ENCODE assay signal across 30 cellular contexts in the genomic region with DNA sequence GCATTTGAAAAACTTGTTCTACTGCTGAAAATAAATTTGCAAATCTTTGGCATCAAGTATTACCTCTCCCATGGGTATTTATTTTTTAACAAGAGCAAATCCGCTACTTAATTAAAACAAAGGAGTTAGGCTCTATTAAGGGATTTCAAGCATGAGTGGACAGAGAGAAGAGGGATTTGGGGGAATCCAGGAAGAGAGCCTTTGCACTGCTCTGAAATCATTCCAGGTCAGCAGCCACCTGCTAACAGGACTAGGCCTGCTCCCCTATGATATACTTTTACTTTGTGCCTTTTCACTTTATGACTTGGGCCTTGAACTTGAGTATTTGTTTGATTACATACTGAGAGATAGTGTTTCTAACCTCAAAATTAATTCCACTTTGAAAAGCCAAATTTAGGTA. TPM values are rescaled to one million over a fixed set of nuclear protein-coding genes. Genes with fewer than 3 reads are reported as not detected.
"Had no signal": no experiment of that assay in that cellular context is flagged by ENCODE, and none has a peak within 500 bp of the region (broad histone marks: within the 10 kb centered on the region; RNA-seq: fewer than 3 reads in every experiment).

No MANE protein-coding gene starts in this region.

- DNase-seq: activated CD4-positive, alpha-beta memory T cell treated with anti-CD3 and anti-CD28 coated beads, Interleukin-2, amount 10 ng/mL, durations not matched to agents 7 days and 5 days; activated CD4-positive, alpha-beta T cell treated with anti-CD3 and anti-CD28 coated beads for 1 hour; activated CD4-positive, alpha-beta T cell treated with anti-CD3 and anti-CD28 coated beads for 4 hours; activated CD4-positive, alpha-beta T cell treated with anti-CD3 and anti-CD28 coated beads, Interleukin-2, amount 10 ng/mL, durations not matched to agents 7 days and 5 days; activated CD4-positive, alpha-beta T cell treated with anti-CD3 and anti-CD28 coated beads, Interleukin-2, amount 50 U/mL, for 4 hours; activated CD8-positive, alpha-beta memory T cell treated with anti-CD3 and anti-CD28 coated beads, Interleukin-2, amount 50 U/mL, for 48 hours; activated gamma-delta T cell; activated naive CD4-positive, alpha-beta T cell; activated naive CD4-positive, alpha-beta T cell treated with anti-CD3 and anti-CD28 coated beads, Interleukin-2, amount 10 ng/mL, durations not matched to agents 7 days and 5 days; activated naive CD8-positive, alpha-beta T cell treated with anti-CD3 and anti-CD28 coated beads, Interleukin-2, amount 10 ng/mL, durations not matched to agents 7 days and 5 days; activated T-cell treated with anti-CD3 and anti-CD28 coated beads for 4 hours; activated T-cell treated with anti-CD3 and anti-CD28 coated beads, Interleukin-2, amount 50 U/mL, for 24 hours; activated T-cell treated with anti-CD3 and anti-CD28 coated beads, Interleukin-2, amount 50 U/mL, for 72 hours; central memory CD4-positive, alpha-beta T cell; cortex of kidney; dermis blood vessel endothelial cell; effector CD4-positive, alpha-beta T cell; effector memory CD8-positive, alpha-beta T cell; erythroblast; foreskin keratinocyte; gastrocnemius medialis; heart right ventricle; T-helper 2 cell had no signal

- H3K4me3 Mint-ChIP-seq: activated CD4-positive, alpha-beta memory T cell treated with anti-CD3 and anti-CD28 coated beads, Interleukin-2, amount 10 ng/mL, durations not matched to agents 7 days and 5 days; activated CD4-positive, alpha-beta T cell treated with anti-CD3 and anti-CD28 coated beads, Interleukin-2, amount 10 ng/mL, durations not matched to agents 7 days and 5 days; activated naive CD4-positive, alpha-beta T cell treated with anti-CD3 and anti-CD28 coated beads, Interleukin-2, amount 10 ng/mL, durations not matched to agents 7 days and 5 days; activated naive CD8-positive, alpha-beta T cell treated with anti-CD3 and anti-CD28 coated beads, Interleukin-2, amount 10 ng/mL, durations not matched to agents 7 days and 5 days; activated T-cell treated with anti-CD3 and anti-CD28 coated beads, Interleukin-2, amount 50 U/mL, for 24 hours; activated T-cell treated with anti-CD3 and anti-CD28 coated beads, Interleukin-2, amount 50 U/mL, for 72 hours; brain; effector memory CD8-positive, alpha-beta T cell; WTC11 had no signal

- ATAC-seq: activated naive CD4-positive, alpha-beta T cell treated with anti-CD3 and anti-CD28 coated beads, Interleukin-2, amount 50 U/mL, for 72 hours; activated T-cell treated with anti-CD3 and anti-CD28 coated beads, Interleukin-2, amount 50 U/mL, for 72 hours; effector memory CD8-positive, alpha-beta T cell; foreskin keratinocyte; gastrocnemius medialis; heart right ventricle; WTC11 had no signal

- H3K9me3 ChIP-seq: ascending aorta, breast epithelium, esophagus muscularis mucosa, gastrocnemius medialis, heart right ventricle had no signal

- H3K9me3 Mint-ChIP-seq: activated CD4-positive, alpha-beta memory T cell treated with anti-CD3 and anti-CD28 coated beads, Interleukin-2, amount 10 ng/mL, durations not matched to agents 7 days and 5 days; activated CD4-positive, alpha-beta T cell treated with anti-CD3 and anti-CD28 coated beads, Interleukin-2, amount 10 ng/mL, durations not matched to agents 7 days and 5 days; activated naive CD4-positive, alpha-beta T cell treated with anti-CD3 and anti-CD28 coated beads, Interleukin-2, amount 10 ng/mL, durations not matched to agents 7 days and 5 days; activated naive CD4-positive, alpha-beta T cell treated with anti-CD3 and anti-CD28 coated beads, Interleukin-2, amount 50 U/mL, for 72 hours; activated naive CD8-positive, alpha-beta T cell treated with anti-CD3 and anti-CD28 coated beads, Interleukin-2, amount 10 ng/mL, durations not matched to agents 7 days and 5 days; activated T-cell treated with anti-CD3 and anti-CD28 coated beads, Interleukin-2, amount 50 U/mL, for 24 hours; activated T-cell treated with anti-CD3 and anti-CD28 coated beads, Interleukin-2, amount 50 U/mL, for 72 hours; brain; effector memory CD8-positive, alpha-beta T cell; WTC11 had no signal

- H3K36me3 Mint-ChIP-seq: activated naive CD4-positive, alpha-beta T cell treated with anti-CD3 and anti-CD28 coated beads, Interleukin-2, amount 10 ng/mL, durations not matched to agents 7 days and 5 days; activated naive CD4-positive, alpha-beta T cell treated with anti-CD3 and anti-CD28 coated beads, Interleukin-2, amount 50 U/mL, for 72 hours; activated naive CD8-positive, alpha-beta T cell treated with anti-CD3 and anti-CD28 coated beads, Interleukin-2, amount 10 ng/mL, durations not matched to agents 7 days and 5 days; brain; WTC11 had no signal

- H3K27ac ChIP-seq: ascending aorta, breast epithelium, cardiac muscle cell, esophagus muscularis mucosa, foreskin keratinocyte, gastrocnemius medialis, heart right ventricle had no signal

- H3K4me3 ChIP-seq: ascending aorta, breast epithelium, cardiac muscle cell, esophagus muscularis mucosa, gastrocnemius medialis, heart right ventricle had no signal

- H3K4me1 Mint-ChIP-seq: activated naive CD4-positive, alpha-beta T cell treated with anti-CD3 and anti-CD28 coated beads, Interleukin-2, amount 10 ng/mL, durations not matched to agents 7 days and 5 days; activated naive CD8-positive, alpha-beta T cell treated with anti-CD3 and anti-CD28 coated beads, Interleukin-2, amount 10 ng/mL, durations not matched to agents 7 days and 5 days had no signal

- H3K36me3 ChIP-seq: ascending aorta, breast epithelium, cardiac muscle cell, esophagus muscularis mucosa, gastrocnemius medialis, heart right ventricle had no signal

- H3K27me3 Mint-ChIP-seq: activated naive CD4-positive, alpha-beta T cell treated with anti-CD3 and anti-CD28 coated beads, Interleukin-2, amount 10 ng/mL, durations not matched to agents 7 days and 5 days; brain; effector memory CD8-positive, alpha-beta T cell had no signal

- H3K4me1 ChIP-seq: ascending aorta, breast epithelium, foreskin keratinocyte, gastrocnemius medialis, heart right ventricle had no signal

- H3K27ac Mint-ChIP-seq: activated CD4-positive, alpha-beta memory T cell treated with anti-CD3 and anti-CD28 coated beads, Interleukin-2, amount 10 ng/mL, durations not matched to agents 7 days and 5 days; activated CD4-positive, alpha-beta T cell treated with anti-CD3 and anti-CD28 coated beads, Interleukin-2, amount 10 ng/mL, durations not matched to agents 7 days and 5 days; activated naive CD4-positive, alpha-beta T cell treated with anti-CD3 and anti-CD28 coated beads, Interleukin-2, amount 10 ng/mL, durations not matched to agents 7 days and 5 days; activated naive CD4-positive, alpha-beta T cell treated with anti-CD3 and anti-CD28 coated beads, Interleukin-2, amount 50 U/mL, for 72 hours; activated naive CD8-positive, alpha-beta T cell treated with anti-CD3 and anti-CD28 coated beads, Interleukin-2, amount 10 ng/mL, durations not matched to agents 7 days and 5 days; activated T-cell treated with anti-CD3 and anti-CD28 coated beads, Interleukin-2, amount 50 U/mL, for 24 hours; activated T-cell treated with anti-CD3 and anti-CD28 coated beads, Interleukin-2, amount 50 U/mL, for 72 hours; brain; effector memory CD8-positive, alpha-beta T cell; WTC11 had no signal

- H3K27me3 ChIP-seq: ascending aorta, breast epithelium, cardiac muscle cell, esophagus muscularis mucosa, foreskin keratinocyte, gastrocnemius medialis, heart right ventricle had no signal

RNA-seq across cellular contexts. Expression of gene IQCH, which starts 57.2 kb away (rescaled TPM):
- total RNA-seq: ascending aorta had no signal
